1 cellular context compared by ENCODE assay signal in the genomic region with DNA sequence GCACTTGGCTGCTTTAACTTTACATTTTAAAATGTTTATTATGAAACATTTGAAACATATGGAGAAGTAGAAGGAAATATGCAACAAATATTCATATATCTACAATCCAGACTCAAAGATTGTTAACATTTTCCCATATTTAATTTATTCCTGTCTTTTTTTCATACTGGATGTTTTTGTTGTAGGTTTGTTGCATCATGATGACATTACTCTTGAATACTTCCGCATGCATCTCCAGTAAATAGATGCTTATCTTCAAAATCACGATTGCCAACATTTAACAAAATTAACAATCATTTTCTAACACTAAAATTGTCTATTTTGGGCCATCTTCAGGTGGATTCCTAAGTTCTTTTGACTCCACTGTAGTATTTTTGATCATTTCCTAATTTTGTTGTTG.
TF ChIP-seq lines count a peak whose summit lies in the region.

No MANE protein-coding gene starts in this region.

TF ChIP-seq in K562, 482 proteins besides CTCF, POLR2A, EP300 and RAD21 (continues in another document):
- TF ChIP-seq ZNF324 (CRISPR knock-in tag; IDR thresholded peaks at IDR 0.05), result no peak
- no peak for TF ChIP-seq CCAR2 (IDR thresholded peaks at IDR 0.05; ENCODE audit: low read depth, low read length)
- TF ChIP-seq HDAC3 (IDR thresholded peaks at IDR 0.05; ENCODE audit: borderline replicate concordance, partially characterized antibody), result no peak
- TF ChIP-seq, protein P1, sequence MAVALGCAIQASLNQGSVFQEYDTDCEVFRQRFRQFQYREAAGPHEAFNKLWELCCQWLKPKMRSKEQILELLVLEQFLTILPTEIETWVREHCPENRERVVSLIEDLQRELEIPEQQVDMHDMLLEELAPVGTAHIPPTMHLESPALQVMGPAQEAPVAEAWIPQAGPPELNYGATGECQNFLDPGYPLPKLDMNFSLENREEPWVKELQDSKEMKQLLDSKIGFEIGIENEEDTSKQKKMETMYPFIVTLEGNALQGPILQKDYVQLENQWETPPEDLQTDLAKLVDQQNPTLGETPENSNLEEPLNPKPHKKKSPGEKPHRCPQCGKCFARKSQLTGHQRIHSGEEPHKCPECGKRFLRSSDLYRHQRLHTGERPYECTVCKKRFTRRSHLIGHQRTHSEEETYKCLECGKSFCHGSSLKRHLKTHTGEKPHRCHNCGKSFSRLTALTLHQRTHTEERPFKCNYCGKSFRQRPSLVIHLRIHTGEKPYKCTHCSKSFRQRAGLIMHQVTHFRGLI (CRISPR knock-in tag; IDR thresholded peaks at IDR 0.05), result no peak
- no peak for TF ChIP-seq MCM5 (IDR thresholded peaks at IDR 0.05; ENCODE audit: low read depth)
- TF ChIP-seq ELF1 (tag; IDR thresholded peaks at IDR 0.05), result 0 out of 2 replicates have a peak, but pooled peaks have one; percentile 27
- no peak for TF ChIP-seq ZNF253 (CRISPR knock-in tag; conservative IDR thresholded peaks at IDR 0.05)
- TF ChIP-seq, protein P2, sequence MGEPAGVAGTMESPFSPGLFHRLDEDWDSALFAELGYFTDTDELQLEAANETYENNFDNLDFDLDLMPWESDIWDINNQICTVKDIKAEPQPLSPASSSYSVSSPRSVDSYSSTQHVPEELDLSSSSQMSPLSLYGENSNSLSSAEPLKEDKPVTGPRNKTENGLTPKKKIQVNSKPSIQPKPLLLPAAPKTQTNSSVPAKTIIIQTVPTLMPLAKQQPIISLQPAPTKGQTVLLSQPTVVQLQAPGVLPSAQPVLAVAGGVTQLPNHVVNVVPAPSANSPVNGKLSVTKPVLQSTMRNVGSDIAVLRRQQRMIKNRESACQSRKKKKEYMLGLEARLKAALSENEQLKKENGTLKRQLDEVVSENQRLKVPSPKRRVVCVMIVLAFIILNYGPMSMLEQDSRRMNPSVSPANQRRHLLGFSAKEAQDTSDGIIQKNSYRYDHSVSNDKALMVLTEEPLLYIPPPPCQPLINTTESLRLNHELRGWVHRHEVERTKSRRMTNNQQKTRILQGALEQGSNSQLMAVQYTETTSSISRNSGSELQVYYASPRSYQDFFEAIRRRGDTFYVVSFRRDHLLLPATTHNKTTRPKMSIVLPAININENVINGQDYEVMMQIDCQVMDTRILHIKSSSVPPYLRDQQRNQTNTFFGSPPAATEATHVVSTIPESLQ (CRISPR knock-in tag; IDR thresholded peaks at IDR 0.05), result no peak
- TF ChIP-seq ZNF347 (CRISPR knock-in tag; IDR thresholded peaks at IDR 0.05; ENCODE audit: low read depth), result no peak
- no peak for TF ChIP-seq ZNF408 (CRISPR knock-in tag; IDR thresholded peaks at IDR 0.05; ENCODE audit: low read depth)
- no peak for TF ChIP-seq EP400 (IDR thresholded peaks at IDR 0.05)
- no peak for TF ChIP-seq EWSR1 (IDR thresholded peaks at IDR 0.05; ENCODE audit: borderline replicate concordance, low read depth, partially characterized antibody)
- no peak for TF ChIP-seq HDAC8 (tag; IDR thresholded peaks at IDR 0.05)
- no peak for TF ChIP-seq NR2C2 (CRISPR knock-in tag; IDR thresholded peaks at IDR 0.05)
- TF ChIP-seq NR2C2 (tag; IDR thresholded peaks at IDR 0.05), result no peak
- TF ChIP-seq HSF4 (CRISPR knock-in tag; IDR thresholded peaks at IDR 0.05; ENCODE audit: borderline replicate concordance), result no peak
- no peak for TF ChIP-seq HIVEP1 (CRISPR knock-in tag; IDR thresholded peaks at IDR 0.05)
- no peak for TF ChIP-seq HLTF (IDR thresholded peaks at IDR 0.05)
- TF ChIP-seq, protein P3, sequence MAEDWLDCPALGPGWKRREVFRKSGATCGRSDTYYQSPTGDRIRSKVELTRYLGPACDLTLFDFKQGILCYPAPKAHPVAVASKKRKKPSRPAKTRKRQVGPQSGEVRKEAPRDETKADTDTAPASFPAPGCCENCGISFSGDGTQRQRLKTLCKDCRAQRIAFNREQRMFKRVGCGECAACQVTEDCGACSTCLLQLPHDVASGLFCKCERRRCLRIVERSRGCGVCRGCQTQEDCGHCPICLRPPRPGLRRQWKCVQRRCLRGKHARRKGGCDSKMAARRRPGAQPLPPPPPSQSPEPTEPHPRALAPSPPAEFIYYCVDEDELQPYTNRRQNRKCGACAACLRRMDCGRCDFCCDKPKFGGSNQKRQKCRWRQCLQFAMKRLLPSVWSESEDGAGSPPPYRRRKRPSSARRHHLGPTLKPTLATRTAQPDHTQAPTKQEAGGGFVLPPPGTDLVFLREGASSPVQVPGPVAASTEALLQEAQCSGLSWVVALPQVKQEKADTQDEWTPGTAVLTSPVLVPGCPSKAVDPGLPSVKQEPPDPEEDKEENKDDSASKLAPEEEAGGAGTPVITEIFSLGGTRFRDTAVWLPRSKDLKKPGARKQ (CRISPR knock-in tag; IDR thresholded peaks at IDR 0.05), result no peak
- TF ChIP-seq ZNF175 (CRISPR knock-in tag; IDR thresholded peaks at IDR 0.05; ENCODE audit: low read depth), result 0 out of 2 replicates have a peak, but pooled peaks have one; percentile 15
- TF ChIP-seq IRF2 (CRISPR knock-in tag; IDR thresholded peaks at IDR 0.05), result no peak
- TF ChIP-seq, protein P4, sequence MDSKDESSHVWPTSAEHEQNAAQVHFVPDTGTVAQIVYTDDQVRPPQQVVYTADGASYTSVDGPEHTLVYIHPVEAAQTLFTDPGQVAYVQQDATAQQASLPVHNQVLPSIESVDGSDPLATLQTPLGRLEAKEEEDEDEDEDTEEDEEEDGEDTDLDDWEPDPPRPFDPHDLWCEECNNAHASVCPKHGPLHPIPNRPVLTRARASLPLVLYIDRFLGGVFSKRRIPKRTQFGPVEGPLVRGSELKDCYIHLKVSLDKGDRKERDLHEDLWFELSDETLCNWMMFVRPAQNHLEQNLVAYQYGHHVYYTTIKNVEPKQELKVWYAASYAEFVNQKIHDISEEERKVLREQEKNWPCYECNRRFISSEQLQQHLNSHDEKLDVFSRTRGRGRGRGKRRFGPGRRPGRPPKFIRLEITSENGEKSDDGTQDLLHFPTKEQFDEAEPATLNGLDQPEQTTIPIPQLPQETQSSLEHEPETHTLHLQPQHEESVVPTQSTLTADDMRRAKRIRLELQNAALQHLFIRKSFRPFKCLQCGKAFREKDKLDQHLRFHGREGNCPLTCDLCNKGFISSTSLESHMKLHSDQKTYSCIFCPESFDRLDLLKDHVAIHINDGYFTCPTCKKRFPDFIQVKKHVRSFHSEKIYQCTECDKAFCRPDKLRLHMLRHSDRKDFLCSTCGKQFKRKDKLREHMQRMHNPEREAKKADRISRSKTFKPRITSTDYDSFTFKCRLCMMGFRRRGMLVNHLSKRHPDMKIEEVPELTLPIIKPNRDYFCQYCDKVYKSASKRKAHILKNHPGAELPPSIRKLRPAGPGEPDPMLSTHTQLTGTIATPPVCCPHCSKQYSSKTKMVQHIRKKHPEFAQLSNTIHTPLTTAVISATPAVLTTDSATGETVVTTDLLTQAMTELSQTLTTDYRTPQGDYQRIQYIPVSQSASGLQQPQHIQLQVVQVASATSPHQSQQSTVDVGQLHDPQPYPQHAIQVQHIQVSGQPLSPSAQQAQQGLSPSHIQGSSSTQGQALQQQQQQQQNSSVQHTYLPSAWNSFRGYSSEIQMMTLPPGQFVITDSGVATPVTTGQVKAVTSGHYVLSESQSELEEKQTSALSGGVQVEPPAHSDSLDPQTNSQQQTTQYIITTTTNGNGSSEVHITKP (IDR thresholded peaks at IDR 0.05; ENCODE audit: partially characterized antibody), result no peak
- no peak for TF ChIP-seq SAFB2 (IDR thresholded peaks at IDR 0.05; ENCODE audit: borderline replicate concordance, low read depth, low read length, severe bottlenecking)
- no peak for TF ChIP-seq THRAP3 (IDR thresholded peaks at IDR 0.05; ENCODE audit: borderline replicate concordance)
- no peak for TF ChIP-seq TAF9B (IDR thresholded peaks at IDR 0.05; ENCODE audit: partially characterized antibody)
- no peak for TF ChIP-seq CEBPG (CRISPR knock-in tag; IDR thresholded peaks at IDR 0.05)
- peak; percentile 43 to 84; a peak in 3 of 4 replicates for TF ChIP-seq CEBPG (tag; conservative IDR thresholded peaks at IDR 0.05 in 1 of 2, IDR thresholded peaks at IDR 0.05 in 1 of 2)
- no peak for TF ChIP-seq ARHGAP35 (IDR thresholded peaks at IDR 0.05; ENCODE audit: partially characterized antibody)
- TF ChIP-seq SRF (CRISPR knock-in tag; IDR thresholded peaks at IDR 0.05), result no peak
- no peak for TF ChIP-seq ZNF785 (CRISPR knock-in tag; IDR thresholded peaks at IDR 0.05)
- no peak for TF ChIP-seq ZNF707 (CRISPR knock-in tag; conservative IDR thresholded peaks at IDR 0.05)
- 0 out of 2 replicates have a peak, but pooled peaks have one; percentile 65 for TF ChIP-seq FOXJ2 (tag; IDR thresholded peaks at IDR 0.05)
- TF ChIP-seq, protein P5, sequence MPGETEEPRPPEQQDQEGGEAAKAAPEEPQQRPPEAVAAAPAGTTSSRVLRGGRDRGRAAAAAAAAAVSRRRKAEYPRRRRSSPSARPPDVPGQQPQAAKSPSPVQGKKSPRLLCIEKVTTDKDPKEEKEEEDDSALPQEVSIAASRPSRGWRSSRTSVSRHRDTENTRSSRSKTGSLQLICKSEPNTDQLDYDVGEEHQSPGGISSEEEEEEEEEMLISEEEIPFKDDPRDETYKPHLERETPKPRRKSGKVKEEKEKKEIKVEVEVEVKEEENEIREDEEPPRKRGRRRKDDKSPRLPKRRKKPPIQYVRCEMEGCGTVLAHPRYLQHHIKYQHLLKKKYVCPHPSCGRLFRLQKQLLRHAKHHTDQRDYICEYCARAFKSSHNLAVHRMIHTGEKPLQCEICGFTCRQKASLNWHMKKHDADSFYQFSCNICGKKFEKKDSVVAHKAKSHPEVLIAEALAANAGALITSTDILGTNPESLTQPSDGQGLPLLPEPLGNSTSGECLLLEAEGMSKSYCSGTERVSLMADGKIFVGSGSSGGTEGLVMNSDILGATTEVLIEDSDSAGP (CRISPR knock-in tag; IDR thresholded peaks at IDR 0.05), result no peak
- TF ChIP-seq CBX5 (IDR thresholded peaks at IDR 0.05; ENCODE audit: borderline replicate concordance, low read depth), result no peak
- 0 out of 2 replicates have a peak, but pooled peaks have one; percentile 27 for TF ChIP-seq ZNF584 (CRISPR knock-in tag; IDR thresholded peaks at IDR 0.05; ENCODE audit: low read depth)
- TF ChIP-seq, protein P6, sequence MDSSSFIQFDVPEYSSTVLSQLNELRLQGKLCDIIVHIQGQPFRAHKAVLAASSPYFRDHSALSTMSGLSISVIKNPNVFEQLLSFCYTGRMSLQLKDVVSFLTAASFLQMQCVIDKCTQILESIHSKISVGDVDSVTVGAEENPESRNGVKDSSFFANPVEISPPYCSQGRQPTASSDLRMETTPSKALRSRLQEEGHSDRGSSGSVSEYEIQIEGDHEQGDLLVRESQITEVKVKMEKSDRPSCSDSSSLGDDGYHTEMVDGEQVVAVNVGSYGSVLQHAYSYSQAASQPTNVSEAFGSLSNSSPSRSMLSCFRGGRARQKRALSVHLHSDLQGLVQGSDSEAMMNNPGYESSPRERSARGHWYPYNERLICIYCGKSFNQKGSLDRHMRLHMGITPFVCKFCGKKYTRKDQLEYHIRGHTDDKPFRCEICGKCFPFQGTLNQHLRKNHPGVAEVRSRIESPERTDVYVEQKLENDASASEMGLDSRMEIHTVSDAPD (CRISPR knock-in tag; IDR thresholded peaks at IDR 0.05), result no peak
- TF ChIP-seq MCM7 (IDR thresholded peaks at IDR 0.05), result no peak
- 0 out of 2 replicates have a peak, but pooled peaks have one; percentile 23 for TF ChIP-seq BACH1 (tag; IDR thresholded peaks at IDR 0.05)
- no peak for TF ChIP-seq MAFG (tag; conservative IDR thresholded peaks at IDR 0.05)
- TF ChIP-seq ZNF764 (CRISPR knock-in tag; IDR thresholded peaks at IDR 0.05; ENCODE audit: low read depth), result no peak
- 0 out of 2 replicates have a peak, but pooled peaks have one; percentile 27 for TF ChIP-seq GABPA (tag; conservative IDR thresholded peaks at IDR 0.05; ENCODE audit: low read depth)
- TF ChIP-seq U2AF2 (optimal IDR thresholded peaks at IDR 0.05; ENCODE audit: low read depth, low read length), result no peak
- no peak for TF ChIP-seq ZNF77 (CRISPR knock-in tag; IDR thresholded peaks at IDR 0.05)
- TF ChIP-seq PML (IDR thresholded peaks at IDR 0.05; ENCODE audit: low read length), result no peak
- TF ChIP-seq POLR3G (IDR thresholded peaks at IDR 0.05; ENCODE audit: extremely low read depth, insufficient read length, insufficient replicate concordance), result no peak
- TF ChIP-seq KLF10 (CRISPR knock-in tag; IDR thresholded peaks at IDR 0.05), result no peak
- TF ChIP-seq PURB (CRISPR knock-in tag; IDR thresholded peaks at IDR 0.05; ENCODE audit: low read depth), result no peak
- TF ChIP-seq, protein P7, sequence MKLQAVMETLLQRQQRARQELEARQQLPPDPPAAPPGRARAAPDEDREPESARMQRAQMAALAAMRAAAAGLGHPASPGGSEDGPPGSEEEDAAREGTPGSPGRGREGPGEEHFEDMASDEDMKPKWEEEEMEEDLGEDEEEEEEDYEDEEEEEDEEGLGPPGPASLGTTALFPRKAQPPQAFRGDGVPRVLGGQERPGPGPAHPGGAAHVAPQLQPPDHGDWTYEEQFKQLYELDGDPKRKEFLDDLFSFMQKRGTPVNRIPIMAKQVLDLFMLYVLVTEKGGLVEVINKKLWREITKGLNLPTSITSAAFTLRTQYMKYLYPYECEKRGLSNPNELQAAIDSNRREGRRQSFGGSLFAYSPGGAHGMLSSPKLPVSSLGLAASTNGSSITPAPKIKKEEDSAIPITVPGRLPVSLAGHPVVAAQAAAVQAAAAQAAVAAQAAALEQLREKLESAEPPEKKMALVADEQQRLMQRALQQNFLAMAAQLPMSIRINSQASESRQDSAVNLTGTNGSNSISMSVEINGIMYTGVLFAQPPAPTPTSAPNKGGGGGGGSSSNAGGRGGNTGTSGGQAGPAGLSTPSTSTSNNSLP (IDR thresholded peaks at IDR 0.05; ENCODE audit: borderline replicate concordance, low read depth, low read length), result no peak
- TF ChIP-seq SIX5 (IDR thresholded peaks at IDR 0.05; ENCODE audit: borderline replicate concordance in 1 of 2, insufficient read depth in 1 of 2, low read depth in 1 of 2, low read length in 2 of 2), result no peak
- TF ChIP-seq ZNF23 (CRISPR knock-in tag; IDR thresholded peaks at IDR 0.05), result no peak
- TF ChIP-seq, protein P8, sequence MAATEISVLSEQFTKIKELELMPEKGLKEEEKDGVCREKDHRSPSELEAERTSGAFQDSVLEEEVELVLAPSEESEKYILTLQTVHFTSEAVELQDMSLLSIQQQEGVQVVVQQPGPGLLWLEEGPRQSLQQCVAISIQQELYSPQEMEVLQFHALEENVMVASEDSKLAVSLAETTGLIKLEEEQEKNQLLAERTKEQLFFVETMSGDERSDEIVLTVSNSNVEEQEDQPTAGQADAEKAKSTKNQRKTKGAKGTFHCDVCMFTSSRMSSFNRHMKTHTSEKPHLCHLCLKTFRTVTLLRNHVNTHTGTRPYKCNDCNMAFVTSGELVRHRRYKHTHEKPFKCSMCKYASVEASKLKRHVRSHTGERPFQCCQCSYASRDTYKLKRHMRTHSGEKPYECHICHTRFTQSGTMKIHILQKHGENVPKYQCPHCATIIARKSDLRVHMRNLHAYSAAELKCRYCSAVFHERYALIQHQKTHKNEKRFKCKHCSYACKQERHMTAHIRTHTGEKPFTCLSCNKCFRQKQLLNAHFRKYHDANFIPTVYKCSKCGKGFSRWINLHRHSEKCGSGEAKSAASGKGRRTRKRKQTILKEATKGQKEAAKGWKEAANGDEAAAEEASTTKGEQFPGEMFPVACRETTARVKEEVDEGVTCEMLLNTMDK (IDR thresholded peaks at IDR 0.05; ENCODE audit: borderline replicate concordance, insufficient read depth, low read depth, low read length, poor library complexity, severe bottlenecking), result no peak
- TF ChIP-seq ZNF232 (CRISPR knock-in tag; IDR thresholded peaks at IDR 0.05), result no peak
- peak; percentile 30 to 58; a peak in 2 of 4 replicates for TF ChIP-seq TRIM24 (IDR thresholded peaks at IDR 0.05)
